ENCODE assay signal across 10 cellular contexts in the genomic region with DNA sequence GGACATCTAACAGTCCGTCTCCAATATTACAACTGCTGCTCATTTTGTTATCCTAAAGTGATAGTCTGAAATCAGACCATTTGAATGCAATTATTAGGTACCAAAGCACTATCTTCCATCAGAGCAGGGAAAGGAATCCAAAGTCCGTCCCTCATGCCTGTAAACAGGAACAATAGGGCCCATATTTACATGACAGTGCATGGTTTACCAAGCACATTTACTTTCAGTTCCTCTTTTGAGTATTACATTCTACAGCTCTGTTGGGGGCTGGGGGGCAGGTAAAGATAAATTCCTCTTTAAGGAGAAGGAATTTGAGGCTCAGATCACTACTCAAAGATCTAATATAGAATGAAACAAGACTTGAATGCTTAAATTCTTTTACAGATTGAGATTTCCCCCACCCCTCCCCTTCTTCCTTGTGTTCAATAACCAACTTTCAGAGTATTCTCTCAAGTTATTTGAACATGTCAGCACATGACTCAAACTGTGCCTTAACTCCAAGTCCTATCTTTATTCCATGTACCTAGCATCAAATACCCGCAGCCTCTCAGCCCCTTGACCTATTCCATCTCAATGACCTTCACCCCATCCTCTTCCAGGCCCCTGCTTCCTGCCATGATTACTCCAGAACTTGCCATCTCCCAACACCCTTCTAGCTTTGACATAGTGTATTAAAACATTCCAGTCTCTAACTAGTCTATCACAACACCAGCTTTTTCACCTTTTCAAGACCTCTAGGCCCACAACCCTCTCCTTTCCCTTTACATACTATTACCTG.
DNase-seq lines count a peak whose midpoint lies in the region; ATAC-seq lines count a peak whose summit lies in the region.
"Had no signal": no experiment of that assay in that cellular context is flagged by ENCODE, and none has a peak within 500 bp of the region (broad histone marks: within the 10 kb centered on the region; RNA-seq: fewer than 3 reads in every experiment).

No MANE protein-coding gene starts in this region.

- H3K4me3 Mint-ChIP-seq in immature natural killer cell = no peak overlapping the region
- no peak overlapping the region for H3K4me3 Mint-ChIP-seq in activated T-helper 17 cell treated with anti-CD3 and anti-CD28 coated beads, Interleukin-2, amount 50 U/mL, for 72 hours

- no peaks in the 10 kb centered on the region for H3K4me1 Mint-ChIP-seq in immature natural killer cell
- H3K4me1 Mint-ChIP-seq in activated T-helper 17 cell treated with anti-CD3 and anti-CD28 coated beads, Interleukin-2, amount 50 U/mL, for 72 hours = no peaks in the 10 kb centered on the region

- ATAC-seq in GM19035 (IDR thresholded peaks at IDR 0.05; ENCODE audit: unreplicated experiment) (peak; percentile 96), HG03439 (IDR thresholded peaks at IDR 0.05; ENCODE audit: unreplicated experiment) (peak; percentile 78)
- no peak for ATAC-seq in activated T-helper 17 cell treated with anti-CD3 and anti-CD28 coated beads, Interleukin-2, amount 50 U/mL, for 72 hours (replicated peaks)

- no peaks in the 10 kb centered on the region for H3K27me3 ChIP-seq in H7 (ENCODE audit: control insufficient read depth, insufficient read depth, low read length)

- peaks cover 0 to 2% (median 0%) of the 10 kb centered on the region in 3 donors for H3K27me3 Mint-ChIP-seq in immature natural killer cell (ENCODE audit: low read depth in 3 of 3)
- no peaks in the 10 kb centered on the region for H3K27me3 Mint-ChIP-seq in activated T-helper 17 cell treated with anti-CD3 and anti-CD28 coated beads, Interleukin-2, amount 50 U/mL, for 72 hours

- H3K36me3 Mint-ChIP-seq in immature natural killer cell = no peaks in the 10 kb centered on the region
- H3K36me3 Mint-ChIP-seq in activated T-helper 17 cell treated with anti-CD3 and anti-CD28 coated beads, Interleukin-2, amount 50 U/mL, for 72 hours (ENCODE audit: low read depth) = no peaks in the 10 kb centered on the region

- no peak overlapping the region for H3K27ac Mint-ChIP-seq in immature natural killer cell
- no peak overlapping the region for H3K27ac Mint-ChIP-seq in activated T-helper 17 cell treated with anti-CD3 and anti-CD28 coated beads, Interleukin-2, amount 50 U/mL, for 72 hours

- no peak overlapping the region for H3K4me3 ChIP-seq in H7 (ENCODE audit: insufficient read depth, low read depth, low read length)

- DNase-seq in H7 (peak; percentile 42), iPS DF 19.7 (ENCODE audit: low read depth, low spot score) (peak; percentile 78), NCI-H1694 treated with DMSO at 0.1 percent for 48 hours (lab: John Stamatoyannopoulos, UW) (no peak), NCI-H187 treated with DMSO at 0.1 percent for 48 hours (lab: John Stamatoyannopoulos, UW) (no peak), immature natural killer cell (no peak)
- DNase-seq: aorta, Calu3 had no signal

- peaks cover 0 to 9% (median 3%) of the 10 kb centered on the region in 6 donors for H3K9me3 Mint-ChIP-seq in immature natural killer cell
- H3K9me3 Mint-ChIP-seq in activated T-helper 17 cell treated with anti-CD3 and anti-CD28 coated beads, Interleukin-2, amount 50 U/mL, for 72 hours = no peaks in the 10 kb centered on the region

- H3K36me3 ChIP-seq in H7 (replicated peaks; ENCODE audit: control insufficient read depth, insufficient read depth, low read length) = no peaks in the 10 kb centered on the region

Comparison
In these comparisons a context has a peak if more than half of its experiments do, and no peak if none do; other contexts are left out.
1. DNase-seq: peak in H7 (single experiment) and iPS DF 19.7 (single experiment); none in NCI-H1694 treated with DMSO at 0.1 percent for 48 hours (single experiment), NCI-H187 treated with DMSO at 0.1 percent for 48 hours (single experiment) and immature natural killer cell (0 of 3).